1 cellular context compared by ENCODE assay signal in genomic region chr2:168992026-168992425, GRCh38.
TF ChIP-seq lines count a peak whose summit lies in the region.

No MANE protein-coding gene starts in this region.

TF ChIP-seq in HepG2, 621 proteins besides CTCF, POLR2A, EP300 and RAD21 (continued from another document):
- no peak for TF ChIP-seq FOXP4 (CRISPR knock-in tag; IDR thresholded peaks at IDR 0.05)
- no peak for TF ChIP-seq ZBTB44 (CRISPR knock-in tag; IDR thresholded peaks at IDR 0.05)
- no peak for TF ChIP-seq ZNF839 (CRISPR knock-in tag; IDR thresholded peaks at IDR 0.05; ENCODE audit: borderline replicate concordance)
- TF ChIP-seq ZNF350 (CRISPR knock-in tag; IDR thresholded peaks at IDR 0.05; ENCODE audit: borderline replicate concordance, low read depth), result no peak
- no peak for TF ChIP-seq ZNF33A (CRISPR knock-in tag; IDR thresholded peaks at IDR 0.05; ENCODE audit: borderline replicate concordance)
- no peak for TF ChIP-seq AKNA (CRISPR knock-in tag; IDR thresholded peaks at IDR 0.05; ENCODE audit: borderline replicate concordance)
